In genomic region chr6:33756211-33756954, GRCh38 we compare ENCODE assay signal across 20 cellular contexts. TPM values are rescaled to one million over a fixed set of nuclear protein-coding genes. Genes with fewer than 3 reads are reported as not detected.
DNase-seq lines count a peak whose midpoint lies in the region; ATAC-seq and TF ChIP-seq lines count a peak whose summit lies in the region.
"Had no signal": no experiment of that assay in that cellular context is flagged by ENCODE, and none has a peak within 500 bp of the region (broad histone marks: within the 10 kb centered on the region; RNA-seq: fewer than 3 reads in every experiment).

No MANE protein-coding gene starts in this region.

- no peaks in the 10 kb centered on the region for H3K9me3 Mint-ChIP-seq in MCF 10A (ENCODE audit: unreplicated experiment)
- no peaks in the 10 kb centered on the region for H3K9me3 Mint-ChIP-seq in activated T-helper 17 cell treated with anti-CD3 and anti-CD28 coated beads, Interleukin-2, amount 50 U/mL, for 72 hours
- H3K9me3 Mint-ChIP-seq in activated CD4-positive, alpha-beta T cell treated with anti-CD3 and anti-CD28 coated beads for 36 hours (ENCODE audit: low read depth) = no peaks in the 10 kb centered on the region
- H3K9me3 Mint-ChIP-seq: CD8-positive, alpha-beta memory T cell had no signal

- H3K79me1 ChIP-seq in mesenchymal stem cell (replicated peaks; ENCODE audit: low read length, poor library complexity, severe bottlenecking) = no peaks in the 10 kb centered on the region

- no peak overlapping the region for H3K23ac ChIP-seq in mesenchymal stem cell (ENCODE audit: low read length in 2 of 2)

- H3K18ac ChIP-seq in mesenchymal stem cell (ENCODE audit: low read depth in 1 of 2, low read length in 2 of 2) = peak overlapping the region in 1 of 2 experiments; percentile 9

- H3K14ac ChIP-seq in mesenchymal stem cell (ENCODE audit: low read length in 2 of 2) = no peak overlapping the region

- POLR2A ChIA-PET in MCF 10A (lab: Yijun Ruan, JAX) = no interaction called here
- POLR2A ChIA-PET in activated CD4-positive, alpha-beta T cell treated with anti-CD3 and anti-CD28 coated beads for 36 hours (lab: Charles Lee) = no interaction called here

- ATAC-seq in activated T-helper 17 cell treated with anti-CD3 and anti-CD28 coated beads, Interleukin-2, amount 50 U/mL, for 72 hours (replicated peaks) = no peak
- no peak for ATAC-seq in activated CD4-positive, alpha-beta T cell treated with anti-CD3 and anti-CD28 coated beads for 36 hours
- ATAC-seq: Panc1, SK-N-SH treated with all-trans-retinoic acid at 6 μM for 48 hours had no signal

- DNase-seq in MCF 10A (ENCODE audit: unreplicated experiment) (no peak), breast epithelium (ENCODE audit: low spot score in 2 of 2) (no peak), mesenchymal stem cell (no peak), NCI-H524 treated with DMSO at 0.1 percent for 48 hours (lab: John Stamatoyannopoulos, UW) (no peak), activated T-cell treated with anti-CD3 and anti-CD28 coated beads for 4 hours (no peak)
- DNase-seq in activated CD4-positive, alpha-beta T cell treated with anti-CD3 and anti-CD28 coated beads for 48 hours = no peak
- no peak for DNase-seq in activated CD4-positive, alpha-beta T cell treated with anti-CD3 and anti-CD28 coated beads for 36 hours
- DNase-seq: Calu3; CD8-positive, alpha-beta memory T cell; GM23248; HCEC 1CT; NCI-H1436 treated with DMSO at 0.1 percent for 48 hours; NCI-H1930; NCI-H226; NCI-H774; NK-92 treated with Interleukin-12 subunit alpha and Interleukin-12 subunit beta, amount 100 ng/mL, for 24 hours had no signal

- TF ChIP-seq POLR2A in breast epithelium (IDR thresholded peaks at IDR 0.05) = no peak

- 80% methylated on average over 12 of the region's 12 CpGs for WGBS in mesenchymal stem cell

- H3K27ac Mint-ChIP-seq in MCF 10A (ENCODE audit: low read depth, unreplicated experiment) = peak overlapping the region; percentile 72
- peak overlapping the region; percentile 1 for H3K27ac Mint-ChIP-seq in activated T-helper 17 cell treated with anti-CD3 and anti-CD28 coated beads, Interleukin-2, amount 50 U/mL, for 72 hours
- no peak overlapping the region for H3K27ac Mint-ChIP-seq in activated CD4-positive, alpha-beta T cell treated with anti-CD3 and anti-CD28 coated beads for 36 hours
- H3K27ac Mint-ChIP-seq: CD8-positive, alpha-beta memory T cell had no signal

- no peak overlapping the region for H2BK120ac ChIP-seq in mesenchymal stem cell (ENCODE audit: low read depth, low read length)

- H3K4me1 Mint-ChIP-seq in MCF 10A (ENCODE audit: insufficient read depth, unreplicated experiment) = peaks cover 17% of the 10 kb centered on the region
- H3K4me1 Mint-ChIP-seq in activated T-helper 17 cell treated with anti-CD3 and anti-CD28 coated beads, Interleukin-2, amount 50 U/mL, for 72 hours = no peaks in the 10 kb centered on the region
- no peaks in the 10 kb centered on the region for H3K4me1 Mint-ChIP-seq in activated CD4-positive, alpha-beta T cell treated with anti-CD3 and anti-CD28 coated beads for 36 hours

- no peak overlapping the region for H2BK15ac ChIP-seq in mesenchymal stem cell (ENCODE audit: low read depth, poor library complexity, severe bottlenecking)

- H3K4me3 ChIP-seq in breast epithelium = no peak overlapping the region
- H3K4me3 ChIP-seq in mesenchymal stem cell (ENCODE audit: insufficient read depth in 1 of 2, low read depth in 1 of 2, low read length in 2 of 2) = no peak overlapping the region
- H3K4me3 ChIP-seq: GM23248 had no signal

- H3K36me3 ChIP-seq in breast epithelium (no peaks in the 10 kb centered on the region), mesenchymal stem cell (ENCODE audit: control insufficient read depth in 1 of 2, insufficient read depth in 2 of 2, low read depth in 1 of 2, low read length in 2 of 2) (no peaks in the 10 kb centered on the region)

- H3K27me3 ChIP-seq in breast epithelium = no peaks in the 10 kb centered on the region
- peaks cover 0 to 45% of the 10 kb centered on the region in 2 experiments for H3K27me3 ChIP-seq in mesenchymal stem cell (ENCODE audit: control insufficient read depth in 1 of 2, insufficient read depth in 1 of 2, low read length in 2 of 2)

- no peaks in the 10 kb centered on the region for H3K36me3 Mint-ChIP-seq in MCF 10A (ENCODE audit: insufficient read depth, unreplicated experiment)
- no peaks in the 10 kb centered on the region for H3K36me3 Mint-ChIP-seq in activated T-helper 17 cell treated with anti-CD3 and anti-CD28 coated beads, Interleukin-2, amount 50 U/mL, for 72 hours (ENCODE audit: low read depth)
- no peaks in the 10 kb centered on the region for H3K36me3 Mint-ChIP-seq in activated CD4-positive, alpha-beta T cell treated with anti-CD3 and anti-CD28 coated beads for 36 hours (ENCODE audit: low read depth)
- H3K36me3 Mint-ChIP-seq: CD8-positive, alpha-beta memory T cell had no signal

- no peak overlapping the region for H4K8ac ChIP-seq in mesenchymal stem cell (ENCODE audit: low read length)

- H2AFZ ChIP-seq in mesenchymal stem cell (ENCODE audit: low read depth, low read length) = no peak overlapping the region
- H2AFZ ChIP-seq: GM23248 had no signal

- H3K27ac ChIP-seq in breast epithelium = no peak overlapping the region
- H3K27ac ChIP-seq in mesenchymal stem cell (ENCODE audit: low read length, poor library complexity, severe bottlenecking) = no peak overlapping the region
- H3K27ac ChIP-seq: C4-2B, GM23248 had no signal

- H4K91ac ChIP-seq in mesenchymal stem cell (ENCODE audit: low read length) = peak overlapping the region; percentile 75

- no peak overlapping the region for H3K4me3 Mint-ChIP-seq in MCF 10A (ENCODE audit: unreplicated experiment)
- no peak overlapping the region for H3K4me3 Mint-ChIP-seq in activated T-helper 17 cell treated with anti-CD3 and anti-CD28 coated beads, Interleukin-2, amount 50 U/mL, for 72 hours
- H3K4me3 Mint-ChIP-seq in activated CD4-positive, alpha-beta T cell treated with anti-CD3 and anti-CD28 coated beads for 36 hours = no peak overlapping the region
- H3K4me3 Mint-ChIP-seq: CD8-positive, alpha-beta memory T cell had no signal

- TF ChIP-seq CTCF in MCF 10A (IDR thresholded peaks at IDR 0.05; ENCODE audit: unreplicated experiment) (no peak), breast epithelium (IDR thresholded peaks at IDR 0.05) (no peak)

- no peaks in the 10 kb centered on the region for H3K27me3 Mint-ChIP-seq in MCF 10A (ENCODE audit: insufficient read depth, unreplicated experiment)
- H3K27me3 Mint-ChIP-seq in activated T-helper 17 cell treated with anti-CD3 and anti-CD28 coated beads, Interleukin-2, amount 50 U/mL, for 72 hours = peaks cover 4% of the 10 kb centered on the region
- no peaks in the 10 kb centered on the region for H3K27me3 Mint-ChIP-seq in activated CD4-positive, alpha-beta T cell treated with anti-CD3 and anti-CD28 coated beads for 36 hours

- peak overlapping the region in 1 of 2 experiments; percentile 85 for H3K4ac ChIP-seq in mesenchymal stem cell (ENCODE audit: low read depth in 1 of 2, low read length in 2 of 2)

- no peak overlapping the region for H2AK5ac ChIP-seq in mesenchymal stem cell (ENCODE audit: low read length, severe bottlenecking)

- CTCF ChIA-PET in MCF 10A (lab: Yijun Ruan, JAX) = interaction anchor here (0.6 to 2.2 kb wide), 6 partner anchors 11 to 398 kb away, joined by 3 to 11 read pairs (median 4); no protein-coding TSS in a partner anchor
- CTCF ChIA-PET in activated CD4-positive, alpha-beta T cell treated with anti-CD3 and anti-CD28 coated beads for 36 hours (lab: Charles Lee) = no interaction called here

- intact Hi-C loops in MCF 10A (cut with micrococcal nuclease) (no loop called here), breast epithelium (cut with DNase I; ENCODE audit: low total_unique reads) (no loop called here)
- intact Hi-C loops in activated CD4-positive, alpha-beta T cell treated with anti-CD3 and anti-CD28 coated beads for 36 hours (cut with DNase I, micrococcal nuclease) = no loop called here

- BruUV-seq in MCF 10A (replicated peaks; lab: Mats Ljungman, UMichigan) = no TSS peak

- H2BK5ac ChIP-seq in mesenchymal stem cell (ENCODE audit: low read depth, low read length, poor library complexity, severe bottlenecking) = no peak overlapping the region

- H3K4me2 ChIP-seq in mesenchymal stem cell (ENCODE audit: low read length, poor library complexity, severe bottlenecking) = no peak overlapping the region

- no peak overlapping the region for H3K9ac ChIP-seq in mesenchymal stem cell (ENCODE audit: low read length)
- H3K9ac ChIP-seq: GM23248 had no signal

- H3K9me3 ChIP-seq in breast epithelium = no peaks in the 10 kb centered on the region
- H3K9me3 ChIP-seq in mesenchymal stem cell (ENCODE audit: control insufficient read depth, low read length) = no peaks in the 10 kb centered on the region

- H3K4me1 ChIP-seq in breast epithelium = no peaks in the 10 kb centered on the region
- H3K4me1 ChIP-seq in mesenchymal stem cell (ENCODE audit: control insufficient read depth, insufficient read depth, low read depth, low read length) = peaks cover 37% of the 10 kb centered on the region

- no peak overlapping the region for H2BK12ac ChIP-seq in mesenchymal stem cell (ENCODE audit: low read length in 2 of 2)

RNA-seq across cellular contexts. Expression of gene IP6K3, which starts 9.7 kb away (rescaled TPM):
- total RNA-seq in MCF 10A (2022) = 0.25 and 1.7 TPM in 2 replicates
- total RNA-seq in breast epithelium = 1 to 10 TPM in 1 of 3 donors, under 1 TPM in 2; 0.15 to 4.2 (median 0.66) TPM
- not detected for total RNA-seq in activated T-helper 17 cell treated with anti-CD3 and anti-CD28 coated beads, Interleukin-2, amount 50 U/mL, for 72 hours
- 6.7 TPM for polyA plus RNA-seq in mesenchymal stem cell (2013, experiment 1 of 2)
- 6.5 TPM for polyA plus RNA-seq in mesenchymal stem cell (2013, experiment 2 of 2)
- total RNA-seq in activated CD4-positive, alpha-beta T cell treated with anti-CD3 and anti-CD28 coated beads for 36 hours = not detected
- total RNA-seq: Calu3; CD8-positive, alpha-beta memory T cell; GM23248 had no signal
- polyA plus RNA-seq: CD8-positive, alpha-beta memory T cell; GM23248 had no signal

RNA-seq across cellular contexts. Expression of gene LEMD2, which starts 32.5 kb away (rescaled TPM):
- total RNA-seq in MCF 10A (2022) = 70.5 and 79.2 TPM in 2 replicates
- 10 to 100 TPM; 42.2 to 69.1 (median 59.0) TPM for total RNA-seq in breast epithelium
- total RNA-seq in activated T-helper 17 cell treated with anti-CD3 and anti-CD28 coated beads, Interleukin-2, amount 50 U/mL, for 72 hours = 10 to 100 TPM; 51.0 to 54.3 TPM
- 37.2 TPM for polyA plus RNA-seq in mesenchymal stem cell (2013, experiment 1 of 2)
- polyA plus RNA-seq in mesenchymal stem cell (2013, experiment 2 of 2) = 35.9 TPM
- 10 to 100 TPM; 55.2 to 61.5 TPM for total RNA-seq in activated CD4-positive, alpha-beta T cell treated with anti-CD3 and anti-CD28 coated beads for 36 hours

RNA-seq across cellular contexts. Expression of gene UQCC2, which starts 44.9 kb away (rescaled TPM):
- 122 and 147 TPM in 2 replicates for total RNA-seq in MCF 10A (2022)
- total RNA-seq in breast epithelium = 10 to 100 TPM in 2 of 3 donors, 1 to 10 TPM in 1; 9.9 to 19.7 (median 19.6) TPM
- total RNA-seq in activated T-helper 17 cell treated with anti-CD3 and anti-CD28 coated beads, Interleukin-2, amount 50 U/mL, for 72 hours = 100 to 1,000 TPM in 1 of 2 donors, 10 to 100 TPM in 1; 65.5 to 112 TPM
- 101 TPM for polyA plus RNA-seq in mesenchymal stem cell (2013, experiment 1 of 2)
- 111 TPM for polyA plus RNA-seq in mesenchymal stem cell (2013, experiment 2 of 2)
- total RNA-seq in activated CD4-positive, alpha-beta T cell treated with anti-CD3 and anti-CD28 coated beads for 36 hours = 100 to 1,000 TPM; 141 to 147 TPM

RNA-seq across cellular contexts. Expression of gene MLN, which starts 47.4 kb away (rescaled TPM):
- not detected in 2 replicates for total RNA-seq in MCF 10A (2022)
- total RNA-seq in breast epithelium = not detected
- total RNA-seq in activated T-helper 17 cell treated with anti-CD3 and anti-CD28 coated beads, Interleukin-2, amount 50 U/mL, for 72 hours = not detected
- not detected for polyA plus RNA-seq in mesenchymal stem cell (2013, experiment 1 of 2)
- not detected for polyA plus RNA-seq in mesenchymal stem cell (2013, experiment 2 of 2)
- not detected for total RNA-seq in activated CD4-positive, alpha-beta T cell treated with anti-CD3 and anti-CD28 coated beads for 36 hours
- total RNA-seq: Calu3; CD8-positive, alpha-beta memory T cell; GM23248 had no signal
- polyA plus RNA-seq: CD8-positive, alpha-beta memory T cell; GM23248 had no signal
